12 cellular contexts compared by ENCODE assay signal in the genomic region with DNA sequence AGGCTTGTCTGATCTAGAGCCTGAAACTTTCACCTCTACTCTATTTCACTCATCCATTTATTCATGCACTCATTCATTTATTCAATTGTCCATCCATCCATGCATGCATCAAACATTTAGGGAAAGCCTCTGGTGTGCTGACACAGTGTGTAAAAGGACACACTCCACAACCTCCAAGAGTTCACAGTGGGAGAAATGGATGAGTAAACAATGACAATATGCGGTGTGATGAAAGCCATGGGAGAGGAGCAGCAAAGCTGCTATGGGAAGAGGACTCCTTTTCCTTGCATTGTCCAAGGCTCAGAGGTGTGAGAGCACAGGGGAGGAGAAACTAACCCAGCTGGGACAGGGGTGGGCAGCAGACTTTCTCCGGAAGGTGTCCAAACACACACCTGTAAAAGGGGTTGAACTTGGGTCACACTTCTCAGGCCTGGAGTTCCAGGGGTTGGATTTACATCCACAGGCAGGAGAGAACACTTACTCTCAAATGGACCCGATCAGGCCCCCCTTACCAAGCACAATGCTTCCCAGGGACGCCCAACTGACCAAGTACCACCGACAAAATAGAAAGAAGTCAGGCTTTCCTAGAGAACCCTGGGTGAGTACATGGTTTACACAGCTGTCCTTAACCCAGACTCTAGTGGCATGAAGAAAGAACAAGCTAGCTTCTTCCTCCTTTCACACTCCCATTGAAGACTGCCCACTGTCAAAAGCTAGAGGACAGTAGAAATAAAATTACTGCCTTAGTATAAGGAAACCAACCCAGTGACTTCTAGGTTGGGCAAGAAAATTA. TPM values are rescaled to one million over a fixed set of nuclear protein-coding genes. Genes with fewer than 3 reads are reported as not detected.
DNase-seq lines count a peak whose midpoint lies in the region; ATAC-seq and TF ChIP-seq lines count a peak whose summit lies in the region.
"Had no signal": no experiment of that assay in that cellular context is flagged by ENCODE, and none has a peak within 500 bp of the region (broad histone marks: within the 10 kb centered on the region; RNA-seq: fewer than 3 reads in every experiment).

No MANE protein-coding gene starts in this region.

- ATAC-seq in RWPE2 (ENCODE audit: low read depth) (no peak), GM21737 (IDR thresholded peaks at IDR 0.05; ENCODE audit: unreplicated experiment) (no peak)

- H2AFZ ChIP-seq in GM23248, result no peak overlapping the region

- peak overlapping the region; percentile 21 for H3K9ac ChIP-seq in GM23248

- H3K4me2 ChIP-seq in GM23248 (ENCODE audit: unreplicated experiment), result peak overlapping the region; percentile 81

- H4K20me1 ChIP-seq in GM23248 (ENCODE audit: insufficient read depth), result no peaks in the 10 kb centered on the region

- H3F3A ChIP-seq in GM23248 (ENCODE audit: insufficient read depth), result peaks cover 18% of the 10 kb centered on the region

- TF ChIP-seq CTCF in RWPE2 (IDR thresholded peaks at IDR 0.05; ENCODE audit: poor library complexity, severe bottlenecking) (no peak), fibroblast of mammary gland (conservative IDR thresholded peaks at IDR 0.05; ENCODE audit: control insufficient read depth, insufficient read depth, low read depth, low read length) (no peak)

- H3K79me2 ChIP-seq in GM23248 (ENCODE audit: insufficient read depth), result no peaks in the 10 kb centered on the region

- WGBS in GM23248 (ENCODE audit: low coverage in 1 of 2, low lambda C conversion rate in 2 of 2, missing lambda C conversion rate in 2 of 2), 2 experiments, result 78 to 85% methylated on average over 5 of the region's 5 CpGs

- H3K36me3 ChIP-seq in GM23248 (ENCODE audit: low read depth), result no peaks in the 10 kb centered on the region
- no peaks in the 10 kb centered on the region for H3K36me3 ChIP-seq in RWPE2 (ENCODE audit: low read depth)

- DNase-seq in GM23248, result peak; percentile 62
- DNase-seq in RWPE2 (ENCODE audit: low spot score), result no peak
- DNase-seq in fibroblast of mammary gland (ENCODE audit: low read depth), result peak; percentile 81
- peak; percentile 13 for DNase-seq in retina
- DNase-seq in ecto neural progenitor cell (ENCODE audit: low spot score), result no peak
- DNase-seq in GM19240 (ENCODE audit: insufficient read length, low spot score), result no peak
- DNase-seq in NCI-H187 treated with DMSO at 0.1 percent for 48 hours (lab: John Stamatoyannopoulos, UW), result no peak
- DNase-seq: activated gamma-delta T cell, head of caudate nucleus, naive B cell had no signal

- H3K27ac ChIP-seq in GM23248 (peak overlapping the region; percentile 76), RWPE2 (ENCODE audit: poor library complexity, severe bottlenecking) (peak overlapping the region; percentile 62)

- H3K9me3 ChIP-seq in GM23248 (ENCODE audit: low read depth), result no peaks in the 10 kb centered on the region
- H3K9me3 ChIP-seq in RWPE2 (ENCODE audit: severe bottlenecking), result no peaks in the 10 kb centered on the region

- in situ Hi-C loops in GM23248 (cut with MboI), result no loop called here

- H3K4me3 ChIP-seq in GM23248 (0 out of 2 replicates have a peak overlapping the region, but pooled peaks have one; percentile 2), RWPE2 (ENCODE audit: severe bottlenecking) (no peak overlapping the region), fibroblast of mammary gland (ENCODE audit: control insufficient read depth, low read depth, low read length) (no peak overlapping the region)

- H3K4me1 ChIP-seq in GM23248 (ENCODE audit: insufficient read depth) (peaks cover 44% of the 10 kb centered on the region), RWPE2 (ENCODE audit: insufficient read depth, poor library complexity, severe bottlenecking) (peaks cover 15% of the 10 kb centered on the region)

- H3K27me3 ChIP-seq in GM23248 (replicated peaks; ENCODE audit: insufficient read depth), result no peaks in the 10 kb centered on the region
- no peaks in the 10 kb centered on the region for H3K27me3 ChIP-seq in RWPE2 (ENCODE audit: insufficient read depth, poor library complexity, severe bottlenecking)

- no peaks in the 10 kb centered on the region for H3K9me2 ChIP-seq in GM23248 (ENCODE audit: insufficient read depth)

RNA-seq across cellular contexts. Expression of gene PFDN1, which starts 21.3 kb away (rescaled TPM):
- total RNA-seq in GM23248 (2014; rRNA removed; shearing (Covaris generic)), result 94.3 and 95.8 TPM in 2 replicates
- 87.0 and 99.9 TPM in 2 replicates for polyA plus RNA-seq in GM23248 (2016; fragmentation: Nextera tagmentation; extraction: Ambion mirVana)

RNA-seq across cellular contexts. Expression of gene HBEGF, which starts 22.2 kb away (rescaled TPM):
- 7.5 and 9.5 TPM in 2 replicates for total RNA-seq in GM23248 (2014; rRNA removed; shearing (Covaris generic))
- polyA plus RNA-seq in GM23248 (2016; fragmentation: Nextera tagmentation; extraction: Ambion mirVana), result 4.5 and 4.9 TPM in 2 replicates

RNA-seq across cellular contexts. Expression of gene SLC4A9, which starts 35.8 kb away (rescaled TPM):
- total RNA-seq in GM23248 (2014; rRNA removed; shearing (Covaris generic)), result not detected in 2 replicates
- polyA plus RNA-seq in GM23248 (2016; fragmentation: Nextera tagmentation; extraction: Ambion mirVana), result not detected in 2 replicates
- total RNA-seq: chondrocyte had no signal

Comparison
In these comparisons a context has a peak if more than half of its experiments do, and no peak if none do; other contexts are left out.
1. DNase-seq: peak in GM23248 (single experiment), fibroblast of mammary gland (single experiment) and retina (single experiment); none in RWPE2 (single experiment), ecto neural progenitor cell (single experiment), GM19240 (single experiment) and NCI-H187 treated with DMSO at 0.1 percent for 48 hours (single experiment).